ENCODE assay signal across 17 cellular contexts in genomic region chr7:136046548-136046947, GRCh38.
"Had no signal": no experiment of that assay in that cellular context is flagged by ENCODE, and none has a peak within 500 bp of the region (broad histone marks: within the 10 kb centered on the region; RNA-seq: fewer than 3 reads in every experiment).

No MANE protein-coding gene starts in this region.

- DNase-seq: IMR-90, Kasumi-1, MM.1S, NCI-H1092 treated with DMSO at 0.1 percent for 48 hours, NCI-H1436, NCI-H187, NCI-H2029, NCI-H2081 treated with DMSO at 0.1 percent for 48 hours, NCI-H2227 treated with DMSO at 0.1 percent for 48 hours, NCI-H526 treated with DMSO at 0.1 percent for 48 hours, NCI-H774, SHP77 treated with DMSO at 0.1 percent for 48 hours, SJCRH30 had no signal

- H3K27ac ChIP-seq: KMS-11, RWPE1, SJCRH30 had no signal

- H3K27me3 ChIP-seq: SJCRH30 had no signal

- H3K9ac ChIP-seq: KMS-11 had no signal

- H3K4me1 ChIP-seq: SJCRH30 had no signal

- ATAC-seq: HepG2, SK-N-SH treated with all-trans-retinoic acid at 6 μM for 48 hours had no signal

- H3K9me3 ChIP-seq: SJCRH30 had no signal

- H3K4me3 ChIP-seq: SJCRH30 had no signal

- H3K36me3 ChIP-seq: SJCRH30 had no signal

- H3K4me2 ChIP-seq: KMS-11 had no signal
